ENCODE assay signal across 8 cellular contexts in the genomic region with DNA sequence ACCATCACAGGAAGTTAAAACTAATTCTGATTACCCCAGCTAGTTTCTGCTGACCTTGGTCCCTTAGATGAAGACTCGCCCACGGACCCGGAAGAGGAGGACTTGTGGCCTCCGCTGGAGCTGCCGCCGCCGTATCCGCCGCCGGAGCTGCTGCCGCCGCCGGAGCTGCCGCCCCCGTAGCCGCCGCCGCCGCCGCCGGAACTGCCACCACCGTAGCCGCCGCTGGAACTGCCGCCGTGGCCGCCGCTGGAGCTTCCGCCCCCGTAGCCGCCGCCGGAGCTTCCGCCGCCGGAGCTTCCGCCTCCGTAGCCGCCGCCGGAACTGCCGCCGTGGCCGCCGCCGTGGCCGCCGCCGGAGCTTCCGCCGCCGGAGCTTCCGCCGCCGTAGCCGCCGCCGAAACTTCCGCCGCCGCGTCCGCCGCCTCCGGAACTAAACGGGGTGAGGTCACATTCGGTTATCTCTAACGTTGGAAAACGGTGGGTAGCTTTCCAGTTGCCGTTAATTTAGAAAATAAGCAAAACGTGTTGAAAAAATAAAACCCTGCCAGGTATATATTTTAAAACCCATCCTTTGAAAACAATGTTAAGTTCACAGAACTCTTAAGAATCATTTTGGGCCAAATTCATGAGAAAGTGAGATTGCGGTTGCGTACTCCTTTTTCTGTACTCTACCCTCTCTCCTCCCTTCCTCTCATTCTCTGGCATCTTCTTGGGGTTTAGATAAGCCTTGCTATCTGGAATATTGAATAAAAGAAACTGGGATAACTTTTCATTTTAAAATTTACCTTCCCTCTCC. TPM values are rescaled to one million over a fixed set of nuclear protein-coding genes. Genes with fewer than 3 reads are reported as not detected.
DNase-seq lines count a peak whose midpoint lies in the region; ATAC-seq, FAIRE-seq and TF ChIP-seq lines count a peak whose summit lies in the region.

No MANE protein-coding gene starts in this region.

- H3K9me3 ChIP-seq in lung (ENCODE audit: control insufficient read depth in 2 of 2, insufficient read depth in 1 of 2, low read length in 1 of 2): peaks cover 0 to 2% of the 10 kb centered on the region in 2 donors

- POLR2A ChIA-PET in activated CD4-positive, alpha-beta memory T cell treated with anti-CD3 and anti-CD28 coated beads, Interleukin-2, amount 10 ng/mL, durations not matched to agents 7 days and 5 days (lab: Charles Lee): interaction anchor here (0.6 to 2.6 kb wide), 11 partner anchors 14 to 871 kb away, joined by 3 to 19 read pairs (median 5); a partner anchor contains a TSS

- H3K4me3 Mint-ChIP-seq in activated CD4-positive, alpha-beta memory T cell treated with anti-CD3 and anti-CD28 coated beads, Interleukin-2, amount 10 ng/mL, durations not matched to agents 7 days and 5 days: peak overlapping the region; percentile 85

- CTCF ChIA-PET in activated CD4-positive, alpha-beta memory T cell treated with anti-CD3 and anti-CD28 coated beads, Interleukin-2, amount 10 ng/mL, durations not matched to agents 7 days and 5 days (lab: Charles Lee): interaction anchor here (0.6 to 2.4 kb wide), 14 partner anchors 14 to 1199 kb away, joined by 3 to 11 read pairs (median 3); a partner anchor contains a TSS

- ATAC-seq in HG03442 (IDR thresholded peaks at IDR 0.05; ENCODE audit: unreplicated experiment) (peak; percentile 77), lung (ENCODE audit: insufficient read depth, low FRiP score) (peak; percentile 86)

- peak overlapping the region; percentile 81 for H3K27ac Mint-ChIP-seq in activated CD4-positive, alpha-beta memory T cell treated with anti-CD3 and anti-CD28 coated beads, Interleukin-2, amount 10 ng/mL, durations not matched to agents 7 days and 5 days

- H3K36me3 Mint-ChIP-seq in activated CD4-positive, alpha-beta memory T cell treated with anti-CD3 and anti-CD28 coated beads, Interleukin-2, amount 10 ng/mL, durations not matched to agents 7 days and 5 days (ENCODE audit: low read depth): peaks cover 24% of the 10 kb centered on the region

- 2% methylated on average over 63 to 73 of the region's 73 CpGs for WGBS in lung, 2 donors

- H3K4me3 ChIP-seq in AG10803 (ENCODE audit: low read length) (peak overlapping the region; percentile 73), lung (peak overlapping the region; percentile 97)

- TF ChIP-seq CTCF in AG10803 (conservative IDR thresholded peaks at IDR 0.05; ENCODE audit: low read length): no peak
- no peak for TF ChIP-seq CTCF in lung (IDR thresholded peaks at IDR 0.05; ENCODE audit: control extremely low read depth, extremely low read depth)

- peaks cover 38% of the 10 kb centered on the region for H3K4me1 Mint-ChIP-seq in activated CD4-positive, alpha-beta memory T cell treated with anti-CD3 and anti-CD28 coated beads, Interleukin-2, amount 10 ng/mL, durations not matched to agents 7 days and 5 days

- peak overlapping the region; percentile 98 for H3K27ac ChIP-seq in lung (ENCODE audit: low read depth in 1 of 2, low read length in 1 of 2)

- H3K4me1 ChIP-seq in lung (ENCODE audit: control insufficient read depth in 2 of 2, insufficient read depth in 2 of 2, low read length in 2 of 2): peaks cover 2 to 4% of the 10 kb centered on the region in 2 donors

- H3K27me3 Mint-ChIP-seq in activated CD4-positive, alpha-beta memory T cell treated with anti-CD3 and anti-CD28 coated beads, Interleukin-2, amount 10 ng/mL, durations not matched to agents 7 days and 5 days: peaks cover 8% of the 10 kb centered on the region

- no peak for FAIRE-seq in GM19239 (lab: Jason Lieb, UNC)

- H3K9me3 Mint-ChIP-seq in activated CD4-positive, alpha-beta memory T cell treated with anti-CD3 and anti-CD28 coated beads, Interleukin-2, amount 10 ng/mL, durations not matched to agents 7 days and 5 days: no peaks in the 10 kb centered on the region

- no peaks in the 10 kb centered on the region for H3K27me3 ChIP-seq in lung (ENCODE audit: control insufficient read depth, insufficient read depth)

- H3K36me3 ChIP-seq in lung (ENCODE audit: control insufficient read depth in 2 of 2, insufficient read depth in 2 of 2, low read length in 2 of 2): peaks cover 0 to 5% of the 10 kb centered on the region in 2 donors

- DNase-seq in AG10803 (ENCODE audit: low read depth) (peak; percentile 86), GM19239 (ENCODE audit: insufficient read length, low spot score) (peak; percentile 57), NCI-H774 (lab: John Stamatoyannopoulos, UW) (peak; percentile 93), ecto neural progenitor cell (ENCODE audit: low spot score) (peak; percentile 94), lung (ENCODE audit: low spot score) (peak; percentile 83)
- peak; percentile 87 for DNase-seq in activated CD4-positive, alpha-beta memory T cell treated with anti-CD3 and anti-CD28 coated beads, Interleukin-2, amount 10 ng/mL, durations not matched to agents 7 days and 5 days
- peak; percentile 69 to 85 (median 73) for DNase-seq in stimulated activated CD4-positive, alpha-beta T cell treated with anti-CD3 and anti-CD28 coated beads, TNF-alpha, amount 100 ng/mL, for 24 hours (ENCODE audit: low read depth in 3 of 3)

RNA-seq across cellular contexts. Expression of a gene that starts 3.5 kb away (rescaled TPM):
- 10 to 100 TPM; 20.7 to 22.0 TPM for total RNA-seq in activated CD4-positive, alpha-beta memory T cell treated with anti-CD3 and anti-CD28 coated beads, Interleukin-2, amount 10 ng/mL, durations not matched to agents 7 days and 5 days
- total RNA-seq in lung: 10 to 100 TPM in 1 of 2 donors, 1 to 10 TPM in 1; 4.6 to 34.7 TPM
- 10 to 100 TPM; 21.0 to 60.6 TPM for polyA plus RNA-seq in lung

RNA-seq across cellular contexts. Expression of a gene that starts 19.2 kb away (rescaled TPM):
- total RNA-seq in activated CD4-positive, alpha-beta memory T cell treated with anti-CD3 and anti-CD28 coated beads, Interleukin-2, amount 10 ng/mL, durations not matched to agents 7 days and 5 days: not detected
- total RNA-seq in lung: not detected
- polyA plus RNA-seq in lung: not detected

RNA-seq across cellular contexts. Expression of a gene that starts 36.6 kb away (rescaled TPM):
- not detected for total RNA-seq in activated CD4-positive, alpha-beta memory T cell treated with anti-CD3 and anti-CD28 coated beads, Interleukin-2, amount 10 ng/mL, durations not matched to agents 7 days and 5 days
- total RNA-seq in lung: under 1 TPM; 0.14 to 0.71 TPM
- 1 to 10 TPM in 1 of 2 donors, under 1 TPM in 1; 0.39 to 1.5 TPM for polyA plus RNA-seq in lung

RNA-seq across cellular contexts. Expression of a gene that starts 46.9 kb away (rescaled TPM):
- total RNA-seq in activated CD4-positive, alpha-beta memory T cell treated with anti-CD3 and anti-CD28 coated beads, Interleukin-2, amount 10 ng/mL, durations not matched to agents 7 days and 5 days: not detected
- total RNA-seq in lung: not detected
- not detected for polyA plus RNA-seq in lung

RNA-seq across cellular contexts. Expression of a gene that starts 48.1 kb away (rescaled TPM):
- not detected for total RNA-seq in activated CD4-positive, alpha-beta memory T cell treated with anti-CD3 and anti-CD28 coated beads, Interleukin-2, amount 10 ng/mL, durations not matched to agents 7 days and 5 days
- total RNA-seq in lung: not detected
- polyA plus RNA-seq in lung: not detected

Comparison
In these comparisons a context has a peak if more than half of its experiments do, and no peak if none do; other contexts are left out.
1. Peak in every context shown above with its lines: DNase-seq, ATAC-seq, H3K4me3 ChIP-seq and H3K27ac ChIP-seq.